In the genomic region with DNA sequence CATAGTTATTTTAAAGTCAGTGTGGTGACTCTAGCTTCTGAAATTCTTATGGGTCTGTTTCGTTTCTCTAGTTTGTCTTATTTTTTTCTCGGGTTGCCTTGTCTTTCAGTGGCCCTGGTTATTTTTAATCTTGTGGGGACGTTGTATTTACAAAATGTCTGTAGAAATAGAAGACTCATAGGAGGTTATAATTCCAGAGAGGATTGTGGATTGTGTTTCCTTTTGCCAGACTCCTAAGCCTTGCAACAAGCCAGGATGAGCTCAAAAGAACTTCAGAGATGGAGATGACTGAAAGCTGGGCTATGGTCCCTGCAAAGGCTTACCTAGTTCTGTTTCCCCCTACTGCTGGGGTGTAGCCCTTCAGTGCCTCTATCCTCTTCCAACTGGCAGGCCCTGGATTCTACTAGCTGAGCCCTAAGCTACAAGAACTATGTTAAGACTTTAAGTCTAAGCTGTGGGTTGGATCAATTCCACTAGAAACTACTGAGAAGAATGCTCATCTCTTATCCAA, we compare ENCODE assay signal across 1 cellular context.
TF ChIP-seq lines count a peak whose summit lies in the region.

No MANE protein-coding gene starts in this region.

TF ChIP-seq in K562, 482 proteins besides CTCF, POLR2A, EP300 and RAD21 (continued from another document):
- TF ChIP-seq, protein P1, sequence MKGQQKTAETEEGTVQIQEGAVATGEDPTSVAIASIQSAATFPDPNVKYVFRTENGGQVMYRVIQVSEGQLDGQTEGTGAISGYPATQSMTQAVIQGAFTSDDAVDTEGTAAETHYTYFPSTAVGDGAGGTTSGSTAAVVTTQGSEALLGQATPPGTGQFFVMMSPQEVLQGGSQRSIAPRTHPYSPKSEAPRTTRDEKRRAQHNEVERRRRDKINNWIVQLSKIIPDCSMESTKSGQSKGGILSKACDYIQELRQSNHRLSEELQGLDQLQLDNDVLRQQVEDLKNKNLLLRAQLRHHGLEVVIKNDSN (CRISPR knock-in tag; IDR thresholded peaks at IDR 0.05), result no peak
- TF ChIP-seq, protein P2, sequence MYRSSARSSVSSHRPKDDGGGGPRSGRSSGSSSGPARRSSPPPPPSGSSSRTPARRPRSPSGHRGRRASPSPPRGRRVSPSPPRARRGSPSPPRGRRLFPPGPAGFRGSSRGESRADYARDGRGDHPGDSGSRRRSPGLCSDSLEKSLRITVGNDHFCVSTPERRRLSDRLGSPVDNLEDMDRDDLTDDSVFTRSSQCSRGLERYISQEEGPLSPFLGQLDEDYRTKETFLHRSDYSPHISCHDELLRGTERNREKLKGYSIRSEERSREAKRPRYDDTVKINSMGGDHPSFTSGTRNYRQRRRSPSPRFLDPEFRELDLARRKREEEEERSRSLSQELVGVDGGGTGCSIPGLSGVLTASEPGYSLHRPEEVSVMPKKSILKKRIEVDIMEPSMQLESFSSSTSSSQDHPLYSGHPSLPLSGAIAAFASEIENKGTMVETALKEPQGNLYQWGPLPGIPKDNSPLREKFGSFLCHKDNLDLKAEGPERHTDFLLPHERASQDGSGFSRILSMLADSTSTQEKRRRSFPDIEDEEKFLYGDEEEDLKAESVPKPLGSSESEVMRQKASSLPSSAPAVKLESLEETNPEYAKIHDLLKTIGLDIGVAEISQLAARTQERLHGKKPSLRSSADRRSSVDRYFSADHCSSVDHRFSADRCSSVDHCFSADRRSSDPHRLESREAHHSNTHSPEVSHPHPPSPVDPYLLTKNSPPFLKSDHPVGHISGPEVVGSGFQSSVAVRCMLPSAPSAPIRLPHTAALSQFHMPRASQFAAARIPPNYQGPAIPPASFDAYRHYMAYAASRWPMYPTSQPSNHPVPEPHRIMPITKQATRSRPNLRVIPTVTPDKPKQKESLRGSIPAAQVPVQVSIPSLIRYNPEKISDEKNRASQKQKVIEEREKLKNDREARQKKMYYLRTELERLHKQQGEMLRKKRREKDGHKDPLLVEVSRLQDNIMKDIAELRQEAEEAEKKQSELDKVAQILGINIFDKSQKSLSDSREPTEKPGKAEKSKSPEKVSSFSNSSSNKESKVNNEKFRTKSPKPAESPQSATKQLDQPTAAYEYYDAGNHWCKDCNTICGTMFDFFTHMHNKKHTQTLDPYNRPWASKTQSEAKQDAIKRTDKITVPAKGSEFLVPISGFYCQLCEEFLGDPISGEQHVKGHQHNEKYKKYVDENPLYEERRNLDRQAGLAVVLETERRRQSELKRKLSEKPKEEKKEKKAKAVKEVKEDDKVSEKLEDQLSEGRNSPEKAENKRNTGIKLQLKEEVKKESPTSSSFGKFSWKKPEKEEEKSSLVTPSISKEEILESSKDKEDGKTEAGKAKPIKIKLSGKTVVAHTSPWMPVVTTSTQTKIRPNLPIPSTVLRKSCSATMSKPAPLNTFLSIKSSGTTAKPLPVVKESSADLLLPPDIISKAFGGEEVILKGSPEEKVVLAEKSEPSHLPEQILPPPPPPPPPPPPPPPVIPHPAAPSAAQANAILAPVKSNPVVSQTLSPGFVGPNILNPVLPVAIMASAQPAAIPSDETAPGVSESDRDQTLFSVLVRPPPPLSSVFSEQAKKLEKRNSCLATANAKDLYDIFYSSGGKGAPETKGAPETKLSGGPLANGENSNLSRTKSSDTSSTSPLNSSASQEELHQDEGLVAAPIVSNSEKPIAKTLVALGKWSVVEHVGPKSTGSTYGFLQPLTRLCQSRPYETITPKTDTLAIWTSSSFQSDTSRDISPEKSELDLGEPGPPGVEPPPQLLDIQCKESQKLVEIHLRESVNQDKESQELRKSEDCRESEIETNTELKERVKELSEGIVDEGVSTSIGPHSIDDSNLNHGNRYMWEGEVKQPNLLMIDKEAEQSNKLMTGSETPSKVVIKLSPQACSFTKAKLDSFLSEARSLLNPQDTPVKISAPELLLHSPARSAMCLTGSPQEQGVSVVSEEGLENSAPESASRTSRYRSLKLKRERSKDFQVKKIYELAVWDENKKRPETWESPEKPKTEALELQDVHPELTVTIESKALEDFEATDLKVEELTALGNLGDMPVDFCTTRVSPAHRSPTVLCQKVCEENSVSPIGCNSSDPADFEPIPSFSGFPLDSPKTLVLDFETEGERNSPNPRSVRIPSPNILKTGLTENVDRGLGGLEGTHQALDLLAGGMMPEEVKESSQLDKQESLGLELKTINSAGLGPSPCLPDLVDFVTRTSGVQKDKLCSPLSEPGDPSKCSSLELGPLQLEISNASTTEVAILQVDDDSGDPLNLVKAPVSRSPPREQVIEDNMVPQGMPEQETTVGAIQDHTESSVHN (IDR thresholded peaks at IDR 0.05; ENCODE audit: borderline replicate concordance in 1 of 2, low read depth in 1 of 2), result no peak
- no peak for TF ChIP-seq PYGO2 (tag; IDR thresholded peaks at IDR 0.05)
- no peak for TF ChIP-seq ZNF282 (CRISPR knock-in tag; IDR thresholded peaks at IDR 0.05)
- TF ChIP-seq FOSL1 (tag; conservative IDR thresholded peaks at IDR 0.05), result no peak
- TF ChIP-seq TRIM25 (IDR thresholded peaks at IDR 0.05; ENCODE audit: borderline replicate concordance), result no peak
- TF ChIP-seq MEF2D (tag; conservative IDR thresholded peaks at IDR 0.05; ENCODE audit: low read depth), result no peak
